Comparison of ENCODE assay signal across 8 cellular contexts in the genomic region with DNA sequence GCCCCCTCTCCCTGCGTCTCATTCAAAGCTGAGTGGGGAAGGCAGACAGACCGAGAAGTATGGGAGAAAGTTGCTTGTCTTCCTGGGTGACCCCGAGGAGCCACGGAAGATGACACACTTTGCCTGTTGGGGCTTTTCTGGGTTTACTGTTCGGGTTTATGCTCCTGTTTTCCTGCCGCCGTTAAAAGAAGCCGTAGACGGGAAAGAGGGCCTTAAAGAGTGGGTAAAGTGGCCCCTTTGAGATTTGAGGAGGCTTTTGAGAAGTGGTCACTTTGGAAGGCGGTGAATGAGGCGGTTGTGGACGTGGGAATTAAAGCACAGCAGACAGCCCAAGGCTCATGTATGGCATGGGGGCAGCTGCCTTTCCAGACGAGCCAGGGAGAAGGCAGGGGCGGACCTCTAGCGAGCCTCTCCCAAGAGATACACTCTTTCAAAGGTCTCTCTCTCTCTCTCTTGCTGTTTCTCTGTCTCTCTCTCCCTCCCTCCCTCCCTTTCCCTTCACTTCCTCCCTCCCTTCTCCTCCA. TPM values are rescaled to one million over a fixed set of nuclear protein-coding genes. Genes with fewer than 3 reads are reported as not detected.
DNase-seq lines count a peak whose midpoint lies in the region; ATAC-seq and TF ChIP-seq lines count a peak whose summit lies in the region.

No MANE protein-coding gene starts in this region.

- no peaks in the 10 kb centered on the region for H3K9me3 Mint-ChIP-seq in neural progenitor cell

- H3K4me3 ChIP-seq in fibroblast of mammary gland (ENCODE audit: control insufficient read depth, low read depth, low read length) (peak overlapping the region; percentile 85), neural progenitor cell (peak overlapping the region; percentile 84)

- H3K27me3 ChIP-seq in neural progenitor cell = peaks cover 46% of the 10 kb centered on the region

- peak overlapping the region; percentile 5 for H3K9ac ChIP-seq in neural progenitor cell

- H4K20me1 ChIP-seq in neural progenitor cell (ENCODE audit: low read depth) = no peaks in the 10 kb centered on the region

- peaks cover 7% of the 10 kb centered on the region for H3F3A ChIP-seq in neural progenitor cell (ENCODE audit: low read depth)

- H3K9me3 ChIP-seq in neural progenitor cell (ENCODE audit: low read depth) = no peaks in the 10 kb centered on the region

- no peak overlapping the region for H3K27ac ChIP-seq in neural progenitor cell

- peak overlapping the region; percentile 99 for H2AFZ ChIP-seq in neural progenitor cell (replicated peaks)

- ATAC-seq in GM18870 (IDR thresholded peaks at IDR 0.05; ENCODE audit: unreplicated experiment) (peak; percentile 16), HG03108 (IDR thresholded peaks at IDR 0.05; ENCODE audit: unreplicated experiment) (peak; percentile 36)

- H3K27ac Mint-ChIP-seq in neural progenitor cell = peak overlapping the region; percentile 93

- DNase-seq in Ammon's horn (ENCODE audit: low spot score) = peak; percentile 34
- DNase-seq in SW 1271 (lab: John Stamatoyannopoulos, UW) = peak; percentile 42 to 65
- DNase-seq in fibroblast of mammary gland (ENCODE audit: low read depth) = peak; percentile 41
- peak; percentile 29 for DNase-seq in neural progenitor cell (ENCODE audit: low spot score)
- no peak for DNase-seq in NOMO-1 treated with dmso at 0.1 percent for 144 hours (lab: John Stamatoyannopoulos, UW; ENCODE audit: unreplicated experiment)
- DNase-seq in effector CD8-positive, alpha-beta T cell (lab: John Stamatoyannopoulos, UW) = no peak

- H3K27me3 Mint-ChIP-seq in neural progenitor cell (ENCODE audit: insufficient read depth, low read depth) = peaks cover 3% of the 10 kb centered on the region

- H3K79me2 ChIP-seq in neural progenitor cell (ENCODE audit: low read depth) = no peaks in the 10 kb centered on the region

- no peak for TF ChIP-seq CTCF in fibroblast of mammary gland (conservative IDR thresholded peaks at IDR 0.05; ENCODE audit: control insufficient read depth, insufficient read depth, low read depth, low read length)
- TF ChIP-seq CTCF in neural progenitor cell (IDR thresholded peaks at IDR 0.05) = no peak

- H3K4me1 Mint-ChIP-seq in neural progenitor cell = peaks cover 45% of the 10 kb centered on the region

- H3K36me3 ChIP-seq in neural progenitor cell = no peaks in the 10 kb centered on the region

- H3K4me3 Mint-ChIP-seq in neural progenitor cell = peak overlapping the region; percentile 96

- H3K4me1 ChIP-seq in neural progenitor cell = no peaks in the 10 kb centered on the region

- H3K36me3 Mint-ChIP-seq in neural progenitor cell = peaks cover 9% of the 10 kb centered on the region

- H3K4me2 ChIP-seq in neural progenitor cell = peak overlapping the region; percentile 92

RNA-seq across cellular contexts. Expression of gene LHFPL6, which starts 0.5 kb away (rescaled TPM):
- total RNA-seq in neural progenitor cell (ENCODE audit: low replicate concordance) = 1.7 and 3.0 TPM in 2 replicates

RNA-seq across cellular contexts. Expression of gene COG6, which starts 52.0 kb away (rescaled TPM):
- 18.9 and 33.1 TPM in 2 replicates for total RNA-seq in neural progenitor cell (ENCODE audit: low replicate concordance)

Comparison
In these comparisons a context has a peak if more than half of its experiments do, and no peak if none do; other contexts are left out.
1. DNase-seq: peak in Ammon's horn (single experiment), SW 1271 (2 of 2), fibroblast of mammary gland (single experiment) and neural progenitor cell (single experiment); none in NOMO-1 treated with dmso at 0.1 percent for 144 hours (single experiment) and effector CD8-positive, alpha-beta T cell (single experiment).